Comparison of ENCODE assay signal across 8 cellular contexts in the genomic region with DNA sequence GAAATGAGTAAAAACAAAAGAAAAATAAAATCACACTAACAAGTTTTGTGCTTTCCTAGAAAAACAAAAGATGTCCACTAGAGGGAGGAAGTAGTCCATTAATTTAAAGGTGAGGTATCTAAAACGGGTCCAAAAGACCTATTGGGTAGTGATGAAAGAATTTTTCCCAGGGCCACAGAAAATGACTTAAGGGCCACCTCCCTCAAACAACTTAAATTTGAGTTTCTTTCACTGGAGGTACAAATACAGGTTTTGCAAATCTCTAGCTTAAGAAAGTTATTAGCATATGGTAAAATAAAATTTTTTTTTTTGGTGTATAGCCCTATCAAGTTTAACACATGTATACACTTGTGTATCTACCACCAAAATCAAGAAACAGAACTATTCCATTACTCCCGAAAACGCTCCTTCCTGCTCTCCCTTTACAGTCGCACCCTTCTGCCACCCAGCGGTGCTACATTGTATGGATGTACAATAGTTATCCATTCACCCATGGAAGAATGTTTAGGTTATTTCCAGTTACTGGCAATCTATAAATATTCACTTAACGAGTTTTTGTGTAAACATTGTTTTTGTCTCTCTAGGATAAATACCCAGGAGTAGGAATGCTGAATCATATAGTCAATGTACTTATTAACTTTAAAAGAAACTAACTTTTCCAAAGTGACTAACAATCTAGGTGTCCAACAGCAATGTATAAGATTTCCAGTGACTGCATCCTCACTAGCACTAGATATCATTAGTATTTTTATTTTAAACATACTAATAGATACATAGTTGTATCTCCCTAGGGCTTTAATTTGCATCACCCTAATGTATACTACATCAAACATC. TPM values are rescaled to one million over a fixed set of nuclear protein-coding genes. Genes with fewer than 3 reads are reported as not detected.
DNase-seq lines count a peak whose midpoint lies in the region; ATAC-seq and TF ChIP-seq lines count a peak whose summit lies in the region.

No MANE protein-coding gene starts in this region.

- H4K20me1 ChIP-seq in GM23248 (ENCODE audit: insufficient read depth) = no peaks in the 10 kb centered on the region

- H2AFZ ChIP-seq in GM23248 = peak overlapping the region; percentile 90

- H3K79me2 ChIP-seq in GM23248 (ENCODE audit: insufficient read depth) = no peaks in the 10 kb centered on the region; the same call in 1 of the 2 replicates

- H3K4me3 ChIP-seq in heart right ventricle (no peak overlapping the region), GM23248 (peak overlapping the region; percentile 47)

- in situ Hi-C loops in GM23248 (cut with MboI) = loop anchor here (25.0 kb wide), 1 partner anchor 659 kb away; the partner anchor contains the start of gene ZSWIM6

- no peaks in the 10 kb centered on the region for H3K9me2 ChIP-seq in GM23248 (ENCODE audit: insufficient read depth)

- peaks cover 0 to 11% (median 0%) of the 10 kb centered on the region in 11 donors for H3K9me3 ChIP-seq in heart right ventricle
- no peaks in the 10 kb centered on the region for H3K9me3 ChIP-seq in GM23248 (ENCODE audit: low read depth)

- TF ChIP-seq CTCF in heart right ventricle (IDR thresholded peaks at IDR 0.05) = peak; percentile 26 to 64 (median 52)

- H3K36me3 ChIP-seq in heart right ventricle = no peaks in the 10 kb centered on the region
- no peaks in the 10 kb centered on the region for H3K36me3 ChIP-seq in GM23248 (ENCODE audit: low read depth)

- H3K27me3 ChIP-seq in heart right ventricle (peaks cover 0 to 6% (median 0%) of the 10 kb centered on the region in 7 donors), GM23248 (replicated peaks; ENCODE audit: insufficient read depth) (no peaks in the 10 kb centered on the region)

- ATAC-seq in heart right ventricle (no peak), Right ventricle myocardium inferior (no peak), HG03135 (IDR thresholded peaks at IDR 0.05; ENCODE audit: unreplicated experiment) (no peak)

- H3K27ac ChIP-seq in heart right ventricle = no peak overlapping the region
- H3K27ac ChIP-seq in GM23248 = no peak overlapping the region

- H3F3A ChIP-seq in GM23248 (ENCODE audit: insufficient read depth) = no peaks in the 10 kb centered on the region

- 64 to 68% methylated on average over 6 of the region's 6 CpGs for WGBS in heart right ventricle, 2 donors
- WGBS in GM23248 (ENCODE audit: low coverage in 1 of 2, low lambda C conversion rate in 2 of 2, missing lambda C conversion rate in 2 of 2), 2 experiments = 69 to 77% methylated on average over 6 of the region's 6 CpGs

- peak overlapping the region; percentile 48 for H3K9ac ChIP-seq in GM23248

- DNase-seq in heart right ventricle (no peak), Right ventricle myocardium inferior (ENCODE audit: missing footprints) (no peak), GM23248 (peak; percentile 58), NCI-H2107 (lab: John Stamatoyannopoulos, UW) (peak; percentile 2), dedifferentiated amniotic fluid mesenchymal stem cell (ENCODE audit: extremely low spot score) (peak; percentile 56), myocyte (ENCODE audit: low read depth) (peak; percentile 69), GDM1 (lab: John Stamatoyannopoulos, UW) (no peak)

- H3K4me2 ChIP-seq in GM23248 (ENCODE audit: unreplicated experiment) = no peak overlapping the region

- H3K4me1 ChIP-seq in heart right ventricle (peaks cover 0 to 2% (median 0%) of the 10 kb centered on the region in 9 donors), GM23248 (ENCODE audit: insufficient read depth) (no peaks in the 10 kb centered on the region)

- intact Hi-C loops in heart right ventricle (cut with DNase I) = loop anchor here in 5 of 10 donors (5.0 to 10.0 kb wide), 4 partner anchors 863 to 1467 kb away; no protein-coding TSS in a partner anchor
- intact Hi-C loops in Right ventricle myocardium inferior (cut with DNase I) = loop anchor here (5.0 kb wide), 1 partner anchor 1254 kb away; no protein-coding TSS in a partner anchor

RNA-seq across cellular contexts. Expression of gene DEPDC1B, which starts 21.9 kb away (rescaled TPM):
- total RNA-seq in heart right ventricle (1 to 10 TPM in 1 of 10 donors, under 1 TPM in 2, not detected in 7; 0.46 to 1.1 (median 0.59) TPM), Right ventricle myocardium inferior (0.22 TPM), myocyte (0.68 and 0.99 TPM in 2 replicates)
- polyA plus RNA-seq in heart right ventricle (under 1 TPM; 0.04 to 0.15 TPM), GM23248 (2016; fragmentation: Nextera tagmentation; extraction: Ambion mirVana) (2.5 and 3.0 TPM in 2 replicates)
- total RNA-seq in GM23248 (2014; rRNA removed; shearing (Covaris generic)) = 2.5 and 8.5 TPM in 2 replicates
- polyA plus RNA-seq in myocyte (2012) = 0.44 TPM

Comparison
In these comparisons a context has a peak if more than half of its experiments do, and no peak if none do; other contexts are left out.
1. DNase-seq: peak in GM23248 (single experiment), NCI-H2107 (single experiment), dedifferentiated amniotic fluid mesenchymal stem cell (single experiment) and myocyte (single experiment); none in heart right ventricle (0 of 2), Right ventricle myocardium inferior (single experiment) and GDM1 (single experiment).